13 cellular contexts compared by ENCODE assay signal in genomic region chr19:13297023-13297422, GRCh38.
DNase-seq lines count a peak whose midpoint lies in the region; ATAC-seq, FAIRE-seq and TF ChIP-seq lines count a peak whose summit lies in the region.
"Had no signal": no experiment of that assay in that cellular context is flagged by ENCODE, and none has a peak within 500 bp of the region (broad histone marks: within the 10 kb centered on the region; RNA-seq: fewer than 3 reads in every experiment).

No MANE protein-coding gene starts in this region.

- H3K27me3 ChIP-seq in HepG2 (ENCODE audit: control insufficient read depth in 1 of 2, insufficient read depth in 2 of 2, low read length in 2 of 2), result peaks cover 2 to 21% of the 10 kb centered on the region in 2 experiments; a peak in 4 of 5 replicates
- no peaks in the 10 kb centered on the region for H3K27me3 ChIP-seq in right lobe of liver
- H3K27me3 ChIP-seq in H9 (ENCODE audit: insufficient read depth, low read length), result no peaks in the 10 kb centered on the region
- H3K27me3 ChIP-seq: BE2C had no signal

- TF ChIP-seq CTCF in HepG2 (CRISPR knock-in tag; IDR thresholded peaks at IDR 0.05), result no peak
- no peak for TF ChIP-seq CTCF in right lobe of liver (IDR thresholded peaks at IDR 0.05)
- no peak for TF ChIP-seq CTCF in fibroblast of mammary gland (conservative IDR thresholded peaks at IDR 0.05; ENCODE audit: control insufficient read depth, insufficient read depth, low read depth, low read length)
- no peak for TF ChIP-seq CTCF in GM10248 (IDR thresholded peaks at IDR 0.05; ENCODE audit: control extremely low read depth, extremely low read depth, low read depth, missing control alignments)
- TF ChIP-seq CTCF in H9 (conservative IDR thresholded peaks at IDR 0.05), result no peak

- H2AFZ ChIP-seq in HepG2 (ENCODE audit: low read length) (no peak overlapping the region), H9 (ENCODE audit: low read length) (no peak overlapping the region)
- H2AFZ ChIP-seq: GM23338 had no signal

- no TSS peak for BruUV-seq in HepG2 (replicated peaks; lab: Mats Ljungman, UMichigan)

- H3K9me3 Mint-ChIP-seq in H9, result no peaks in the 10 kb centered on the region; a peak in 1 of 5 replicates

- H3K9me3 ChIP-seq in HepG2 (ENCODE audit: low read length) (no peaks in the 10 kb centered on the region), right lobe of liver (no peaks in the 10 kb centered on the region), H9 (ENCODE audit: control insufficient read depth, low read depth, low read length) (no peaks in the 10 kb centered on the region)
- H3K9me3 ChIP-seq: A549, BE2C had no signal

- TF ChIP-seq EP300 in HepG2 (IDR thresholded peaks at IDR 0.05; ENCODE audit: low read depth in 2 of 2, low read length in 2 of 2) (no peak), HepG2 (CRISPR knock-in tag; IDR thresholded peaks at IDR 0.05; ENCODE audit: borderline replicate concordance) (no peak)

- H3K79me2 ChIP-seq in HepG2 (ENCODE audit: insufficient read depth, low read length) (no peaks in the 10 kb centered on the region), H9 (ENCODE audit: insufficient read depth, low read length) (no peaks in the 10 kb centered on the region)

- H3K9ac ChIP-seq in HepG2 (ENCODE audit: insufficient read depth, low read depth, low read length) (no peak overlapping the region), H9 (ENCODE audit: extremely low read depth, insufficient read length, low read length) (no peak overlapping the region)

- no peak for TF ChIP-seq RAD21 in HepG2 (CRISPR knock-in tag; IDR thresholded peaks at IDR 0.05)

- H3K27me3 Mint-ChIP-seq in H9 (ENCODE audit: low read depth), result no peaks in the 10 kb centered on the region

- H4K8ac ChIP-seq in H9 (replicated peaks; ENCODE audit: insufficient read length, low read depth, low read length), result no peak overlapping the region

- H2AK5ac ChIP-seq in H9 (ENCODE audit: insufficient read length, low read length), result no peak overlapping the region

- H3K4me3 ChIP-seq in HepG2 (replicated peaks in 1 of 3; ENCODE audit: insufficient read depth in 1 of 3, low read depth in 2 of 3, low read length in 3 of 3) (no peak overlapping the region), right lobe of liver (no peak overlapping the region), fibroblast of mammary gland (ENCODE audit: control insufficient read depth, low read depth, low read length) (no peak overlapping the region)
- H3K4me3 ChIP-seq: A549, GM23338 had no signal

- H3K4me2 ChIP-seq in HepG2 (ENCODE audit: low read depth, low read length) (no peak overlapping the region), H9 (ENCODE audit: insufficient read depth, insufficient read length, low read length) (no peak overlapping the region)
- H3K4me2 ChIP-seq: A549, GM23338 had no signal

- H3K27ac ChIP-seq in HepG2 (ENCODE audit: extremely low read length, insufficient read depth, low read length) (no peak overlapping the region), right lobe of liver (no peak overlapping the region), H9 (ENCODE audit: insufficient read length, low read depth, low read length) (no peak overlapping the region)
- H3K27ac ChIP-seq: A549, C4-2B had no signal

- H2BK120ac ChIP-seq in H9 (ENCODE audit: low read depth, low read length, poor library complexity, severe bottlenecking), result no peak overlapping the region

- CTCF ChIA-PET in HepG2 (lab: Yijun Ruan, JAX; ENCODE audit: low intra/inter-chr PET ratio, low total read pairs) (no interaction called here), GM10248 (lab: Yijun Ruan, JAX) (no interaction called here)

- H3K14ac ChIP-seq in H9 (ENCODE audit: insufficient read depth, low read length), result no peak overlapping the region

- H4K20me1 ChIP-seq in HepG2 (ENCODE audit: insufficient read depth, low read length) (no peaks in the 10 kb centered on the region), H9 (ENCODE audit: control insufficient read depth, insufficient read depth, insufficient read length) (no peaks in the 10 kb centered on the region)

- peaks cover 6% of the 10 kb centered on the region in 2 experiments; a peak in 3 of 4 replicates for H3K4me1 Mint-ChIP-seq in H9
- H3K4me1 Mint-ChIP-seq: GM23338 had no signal

- no peak overlapping the region for H3K4me3 Mint-ChIP-seq in H9
- H3K4me3 Mint-ChIP-seq: CD4-positive, alpha-beta memory T cell; GM23338 had no signal

- no peak overlapping the region for H3K56ac ChIP-seq in H9 (ENCODE audit: insufficient read length, low read depth, low read length)

- in situ Hi-C loops in HepG2 (cut with HindIII; ENCODE audit: extremely low pct_ligation_motif_present, low pct_unique_long_range_greater_than_20kb), result no loop called here

- no peak overlapping the region for H4K91ac ChIP-seq in H9 (ENCODE audit: insufficient read length, low read depth, low read length)

- no peak overlapping the region for H2BK15ac ChIP-seq in H9 (ENCODE audit: low read depth, low read length)

- no peak overlapping the region for H3K23ac ChIP-seq in H9 (ENCODE audit: insufficient read length, low read depth, low read length)

- FAIRE-seq in HepG2 (lab: Jason Lieb, UNC), result no peak
- FAIRE-seq: A549 had no signal

- ATAC-seq in HepG2 (no peak), right lobe of liver (no peak)
- ATAC-seq: A549, GM23338 had no signal

- peaks cover 0 to 8% (median 0%) of the 10 kb centered on the region in 3 experiments; a peak in 3 of 7 replicates for H3K36me3 Mint-ChIP-seq in H9 (ENCODE audit: insufficient read depth in 1 of 3, low read depth in 3 of 3)
- H3K36me3 Mint-ChIP-seq: CD4-positive, alpha-beta memory T cell had no signal

- H3K79me1 ChIP-seq in H9 (ENCODE audit: insufficient read depth, low read depth, low read length, poor library complexity, severe bottlenecking), result no peaks in the 10 kb centered on the region

- POLR2A ChIA-PET in HepG2 (lab: Yijun Ruan, JAX), result no interaction called here
- POLR2A ChIA-PET in GM10248 (lab: Yijun Ruan, JAX), result no interaction called here

- H3K36me3 ChIP-seq in HepG2 (replicated peaks in 1 of 2; ENCODE audit: control insufficient read depth in 1 of 2, insufficient read depth in 2 of 2, low read length in 2 of 2), result no peaks in the 10 kb centered on the region
- H3K36me3 ChIP-seq in right lobe of liver, result no peaks in the 10 kb centered on the region
- H3K36me3 ChIP-seq: BE2C had no signal

- H3T11ph ChIP-seq in H9 (ENCODE audit: low read length), result no peak overlapping the region

- H3K4ac ChIP-seq in H9 (ENCODE audit: low read depth, low read length), result no peak overlapping the region

- no peaks in the 10 kb centered on the region for H3K23me2 ChIP-seq in H9 (ENCODE audit: insufficient read length, low read depth, low read length, poor library complexity, severe bottlenecking)

- intact Hi-C loops in HepG2 (cut with micrococcal nuclease; ENCODE audit: unreplicated experiment), result no loop called here
- intact Hi-C loops in right lobe of liver (cut with DNase I), result no loop called here

- H2BK12ac ChIP-seq in H9 (ENCODE audit: insufficient read length, low read depth, low read length), result no peak overlapping the region

- H3K4me1 ChIP-seq in HepG2 (ENCODE audit: insufficient read depth, low read length) (no peaks in the 10 kb centered on the region), right lobe of liver (no peaks in the 10 kb centered on the region), H9 (ENCODE audit: insufficient read depth, low read length) (no peaks in the 10 kb centered on the region)
- H3K4me1 ChIP-seq: A549, BE2C had no signal

- H3K27ac Mint-ChIP-seq in H9, result no peak overlapping the region
- H3K27ac Mint-ChIP-seq: CD4-positive, alpha-beta memory T cell; GM23338 had no signal

- no peak overlapping the region for H3K18ac ChIP-seq in H9 (ENCODE audit: insufficient read length, low read depth, low read length)

- no peak overlapping the region for H2BK5ac ChIP-seq in H9 (ENCODE audit: insufficient read length, low read length)

- no peak for TF ChIP-seq POLR2A in HepG2 (IDR thresholded peaks at IDR 0.05; ENCODE audit: insufficient read depth in 1 of 2, low read depth in 2 of 2, low read length in 2 of 2)
- no peak for TF ChIP-seq POLR2A in right lobe of liver (IDR thresholded peaks at IDR 0.05)

- H2BK20ac ChIP-seq in H9 (ENCODE audit: low read depth, low read length, poor library complexity, severe bottlenecking), result no peak overlapping the region

- DNase-seq in HepG2 (ENCODE audit: low spot score) (no peak), right lobe of liver (no peak), NCI-H69 (lab: John Stamatoyannopoulos, UW) (peak; percentile 15), fibroblast of mammary gland (ENCODE audit: low read depth) (peak; percentile 4), GM10248 (ENCODE audit: extremely low spot score) (no peak), H9 (no peak)
- DNase-seq: BE2C; CD4-positive, alpha-beta memory T cell; GF-D8; H7 had no signal

- 0% methylated on average over 2 of the region's 2 CpGs for WGBS in HepG2 (ENCODE audit: low lambda C conversion rate)
- WGBS in right lobe of liver (ENCODE audit: insufficient coverage, low coverage, low lambda C conversion rate, missing lambda C conversion rate), result 60% methylated on average over 1 of the region's 2 CpGs
- no CpG with 5 or more reads among the region's 2 CpGs for WGBS in H9 (ENCODE audit: extremely low coverage, insufficient read length, low lambda C conversion rate)

- H4K5ac ChIP-seq in H9 (ENCODE audit: insufficient read length, low read depth, low read length), result no peak overlapping the region

TF ChIP-seq in HepG2, 621 proteins besides CTCF, POLR2A, EP300 and RAD21:
- TF ChIP-seq ZNF33A (CRISPR knock-in tag; IDR thresholded peaks at IDR 0.05; ENCODE audit: borderline replicate concordance) (no peak), HIVEP1 (CRISPR knock-in tag; IDR thresholded peaks at IDR 0.05) (no peak), U2AF2 (IDR thresholded peaks at IDR 0.05; ENCODE audit: low read depth, low read length) (no peak), ZNF768 (CRISPR knock-in tag; IDR thresholded peaks at IDR 0.05) (peak; percentile 18; the same call in 1 of the 2 replicates)
TF ChIP-seq in HepG2: peak in this region for 1.

Comparison
In these comparisons a context has a peak if more than half of its experiments do, and no peak if none do; other contexts are left out.
1. DNase-seq: peak in NCI-H69 (single experiment) and fibroblast of mammary gland (single experiment); none in HepG2 (single experiment), right lobe of liver (0 of 3), GM10248 (single experiment) and H9 (single experiment).